Comparison of ENCODE assay signal across 8 cellular contexts in the genomic region with DNA sequence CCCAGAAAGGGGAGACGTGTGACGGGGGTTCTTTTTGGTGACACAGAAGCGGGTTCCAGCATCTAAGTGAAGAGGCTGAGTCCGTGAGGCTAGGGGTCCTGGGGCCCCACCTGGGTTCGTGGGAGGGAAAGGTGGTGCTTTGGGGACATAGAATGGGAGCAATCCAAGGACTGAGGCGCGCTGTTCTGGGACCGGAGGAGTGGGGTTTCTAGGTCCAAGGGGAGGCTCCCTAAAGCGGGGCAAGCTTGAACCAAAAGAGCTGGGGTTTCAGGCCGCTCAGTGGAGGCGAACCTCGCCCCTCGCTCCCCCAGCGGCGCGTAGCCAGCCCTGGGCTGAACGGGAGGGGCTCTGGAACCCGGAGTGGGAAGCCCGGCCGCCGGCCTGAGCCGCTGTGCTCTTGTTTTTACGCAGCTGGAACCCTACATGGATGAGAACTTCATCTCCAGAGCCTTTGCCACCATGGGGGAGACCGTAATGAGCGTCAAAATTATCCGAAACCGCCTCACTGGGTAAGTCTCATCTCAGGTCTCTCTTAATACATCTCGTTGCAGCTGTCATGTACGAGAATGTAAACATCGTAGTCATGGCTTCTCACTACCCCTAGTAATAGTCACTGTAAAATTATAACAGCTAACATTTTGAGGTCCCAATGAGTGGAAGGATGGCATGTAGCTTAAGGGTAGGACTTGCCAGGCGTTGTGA. TPM values are rescaled to one million over a fixed set of nuclear protein-coding genes. Genes with fewer than 3 reads are reported as not detected.
DNase-seq lines count a peak whose midpoint lies in the region; ATAC-seq and TF ChIP-seq lines count a peak whose summit lies in the region.

No MANE protein-coding gene starts in this region.

- H3K4me1 Mint-ChIP-seq in activated T-cell treated with anti-CD3 and anti-CD28 coated beads, Interleukin-2, amount 50 U/mL, for 24 hours (ENCODE audit: low read depth) = peaks cover 25% of the 10 kb centered on the region
- H3K4me1 Mint-ChIP-seq in naive thymus-derived CD8-positive, alpha-beta T cell = peaks cover 9 to 30% (median 21%) of the 10 kb centered on the region in 4 donors

- intact Hi-C loops in HCT116 (cut with micrococcal nuclease) = loop anchor here (2.0 kb wide), 1 partner anchor 35 kb away; no protein-coding TSS in a partner anchor
- intact Hi-C loops in posterior vena cava (cut with DNase I) = no loop called here

- ATAC-seq in HCT116 = peak; percentile 40
- ATAC-seq in naive thymus-derived CD8-positive, alpha-beta T cell = peak; percentile 11 to 29

- peak overlapping the region; percentile 99 for H3K4me3 Mint-ChIP-seq in activated T-cell treated with anti-CD3 and anti-CD28 coated beads, Interleukin-2, amount 50 U/mL, for 24 hours
- H3K4me3 Mint-ChIP-seq in naive thymus-derived CD8-positive, alpha-beta T cell = peak overlapping the region; percentile 96 to 100 (median 98)

- H3K79me2 ChIP-seq in HCT116 (ENCODE audit: insufficient read depth, low read length) = peaks cover 13% of the 10 kb centered on the region

- no peaks in the 10 kb centered on the region for H3K9me2 ChIP-seq in HCT116 (ENCODE audit: insufficient read depth)

- no peaks in the 10 kb centered on the region for H3K27me3 ChIP-seq in HCT116 (ENCODE audit: insufficient read depth, low read length)

- H3K27ac Mint-ChIP-seq in activated T-cell treated with anti-CD3 and anti-CD28 coated beads, Interleukin-2, amount 50 U/mL, for 24 hours = peak overlapping the region; percentile 98
- peak overlapping the region; percentile 94 to 99 (median 98) for H3K27ac Mint-ChIP-seq in naive thymus-derived CD8-positive, alpha-beta T cell

- TF ChIP-seq POLR2A in HCT116 (IDR thresholded peaks at IDR 0.05; ENCODE audit: borderline replicate concordance, extremely low read depth, insufficient read depth, insufficient read length) = no peak

- no peaks in the 10 kb centered on the region for H4K20me1 ChIP-seq in HCT116 (ENCODE audit: insufficient read depth)

- H3K9me3 ChIP-seq in HCT116 (ENCODE audit: control insufficient read depth in 1 of 2, insufficient read depth in 1 of 2, low read depth in 1 of 2, low read length in 2 of 2) = no peaks in the 10 kb centered on the region

- H3K27me3 Mint-ChIP-seq in activated T-cell treated with anti-CD3 and anti-CD28 coated beads, Interleukin-2, amount 50 U/mL, for 24 hours = no peaks in the 10 kb centered on the region
- no peaks in the 10 kb centered on the region for H3K27me3 Mint-ChIP-seq in naive thymus-derived CD8-positive, alpha-beta T cell

- peak overlapping the region; percentile 90 for H3K27ac ChIP-seq in HCT116 (ENCODE audit: low read depth, low read length)

- BruUV-seq in HCT116 (replicated peaks; lab: Mats Ljungman, UMichigan) = TSS peak; percentile 77

- H3K4me1 ChIP-seq in HCT116 (ENCODE audit: control insufficient read depth in 1 of 2, insufficient read depth in 2 of 2, low read length in 2 of 2) = peaks cover 6 to 22% of the 10 kb centered on the region in 2 experiments; a peak in 3 of 4 replicates

- no peak for TF ChIP-seq CTCF in HCT116 (IDR thresholded peaks at IDR 0.05 in 2 of 3, conservative IDR thresholded peaks at IDR 0.05 in 1 of 3; ENCODE audit: borderline replicate concordance in 1 of 3, insufficient read depth in 1 of 3, low read depth in 2 of 3, low read length in 2 of 3)
- TF ChIP-seq CTCF in fibroblast of villous mesenchyme (IDR thresholded peaks at IDR 0.05; ENCODE audit: insufficient read depth, low read depth, low read length) = no peak

- peaks cover 0 to 2% of the 10 kb centered on the region in 2 experiments; a peak in 1 of 4 replicates for H3K36me3 ChIP-seq in HCT116 (ENCODE audit: control insufficient read depth in 1 of 2, insufficient read depth in 2 of 2, low read length in 2 of 2)

- TF ChIP-seq RAD21 in HCT116 (IDR thresholded peaks at IDR 0.05; ENCODE audit: low read depth) = no peak

- RAD21 ChIA-PET in HCT116 (lab: Charles Lee; ENCODE audit: low non-redundant PET in 1 of 2, low total read pairs in 2 of 2, uncharacterized antibody in 2 of 2, unreplicated experiment in 2 of 2) = no interaction called here

- DNase-seq in activated T-cell treated with anti-CD3 and anti-CD28 coated beads, Interleukin-2, amount 50 U/mL, for 24 hours = no peak
- DNase-seq in activated T-cell treated with anti-CD3 and anti-CD28 coated beads, Interleukin-2, amount 50 U/mL, for 48 hours = no peak
- DNase-seq in HCT116 (ENCODE audit: low read depth, low spot score) (no peak), NAMALWA (ENCODE audit: low spot score) (peak; percentile 74), fibroblast of villous mesenchyme (ENCODE audit: low read depth) (peak; percentile 33), posterior vena cava (ENCODE audit: low spot score) (no peak)
- peak; percentile 42 for DNase-seq in activated naive CD4-positive, alpha-beta T cell treated with Interleukin-2 at 50 U/mL for 16 hours
- DNase-seq in naive thymus-derived CD8-positive, alpha-beta T cell = peak in 2 of 10 donors; percentile 4 to 26

- H2AFZ ChIP-seq in HCT116 (ENCODE audit: low read depth, low read length, poor library complexity, severe bottlenecking) = peak overlapping the region; percentile 89

- CTCF ChIA-PET in HCT116 (lab: Charles Lee) = interaction anchor here (1.0 to 1.4 kb wide), 2 partner anchors 12 to 26 kb away, joined by 3 to 6 read pairs; no protein-coding TSS in a partner anchor

- H3K9me3 Mint-ChIP-seq in activated T-cell treated with anti-CD3 and anti-CD28 coated beads, Interleukin-2, amount 50 U/mL, for 24 hours = no peaks in the 10 kb centered on the region
- no peaks in the 10 kb centered on the region for H3K9me3 Mint-ChIP-seq in naive thymus-derived CD8-positive, alpha-beta T cell

- peak overlapping the region; percentile 85 to 99 for H3K4me3 ChIP-seq in HCT116 (replicated peaks in 1 of 2; ENCODE audit: low read depth in 1 of 2, low read length in 2 of 2)
- peak overlapping the region; percentile 92 for H3K4me3 ChIP-seq in fibroblast of villous mesenchyme (ENCODE audit: low read depth, low read length)

- peaks cover 46% of the 10 kb centered on the region for H3K36me3 Mint-ChIP-seq in activated T-cell treated with anti-CD3 and anti-CD28 coated beads, Interleukin-2, amount 50 U/mL, for 24 hours (ENCODE audit: low read depth)
- H3K36me3 Mint-ChIP-seq in naive thymus-derived CD8-positive, alpha-beta T cell = peaks cover 0 to 30% (median 10%) of the 10 kb centered on the region in 3 donors

- POLR2A ChIA-PET in HCT116 (lab: Charles Lee) = interaction anchor here (1.1 to 2.2 kb wide), 7 partner anchors 24 to 95 kb away, joined by 3 to 14 read pairs (median 6); partner anchors contain the start of gene RNU11
- POLR2A ChIA-PET in naive thymus-derived CD8-positive, alpha-beta T cell (lab: Charles Lee) = interaction anchor here (0.7 to 5.4 kb wide), 13 partner anchors 8 to 629 kb away, joined by 3 to 113 read pairs (median 4); partner anchors contain the start of genes GMEB1, RCC1, SRSF4 and TAF12

- peak overlapping the region; percentile 96 for H3K9ac ChIP-seq in HCT116 (ENCODE audit: low read length)

- H3K4me2 ChIP-seq in HCT116 (ENCODE audit: low read length) = peak overlapping the region; percentile 96

TF ChIP-seq in HCT116, 20 proteins besides CTCF, POLR2A, EP300 and RAD21 (continues in another document):
- TF ChIP-seq ZBTB33 (IDR thresholded peaks at IDR 0.05; ENCODE audit: extremely low read depth, insufficient replicate concordance, low read length) = no peak
- no peak for TF ChIP-seq POLR2AphosphoS5 (IDR thresholded peaks at IDR 0.05; ENCODE audit: low read depth, low read length)
- TF ChIP-seq SIN3A (IDR thresholded peaks at IDR 0.05; ENCODE audit: low read depth) = no peak; the same call in 1 of the 2 replicates
- TF ChIP-seq EGR1 (IDR thresholded peaks at IDR 0.05; ENCODE audit: low read depth) = no peak
- TF ChIP-seq MAX (IDR thresholded peaks at IDR 0.05) = no peak
- no peak for TF ChIP-seq EZH2phosphoT487 (IDR thresholded peaks at IDR 0.05; ENCODE audit: borderline replicate concordance)
- no peak for TF ChIP-seq ELF1 (IDR thresholded peaks at IDR 0.05; ENCODE audit: borderline replicate concordance, low read depth)
- no peak for TF ChIP-seq JUND (IDR thresholded peaks at IDR 0.05)
- no peak for TF ChIP-seq ZFX (IDR thresholded peaks at IDR 0.05)

RNA-seq across cellular contexts. Expression of gene TRNAU1AP, which starts 0.5 kb away (rescaled TPM):
- total RNA-seq in HCT116 (2021; ENCODE audit: unreplicated experiment) (29.7 TPM), fibroblast of villous mesenchyme (23.8 and 25.0 TPM in 2 replicates), posterior vena cava (10 to 100 TPM; 17.5 to 23.2 TPM)
- 21.9 and 25.3 TPM in 2 replicates for polyA plus RNA-seq in HCT116 (2012)
- 10 to 100 TPM; 35.3 to 42.8 TPM for total RNA-seq in naive thymus-derived CD8-positive, alpha-beta T cell
- polyA plus RNA-seq in naive thymus-derived CD8-positive, alpha-beta T cell = 10 to 100 TPM; 21.5 to 25.3 (median 22.6) TPM

RNA-seq across cellular contexts. Expression of gene RAB42, which starts 38.7 kb away (rescaled TPM):
- total RNA-seq in HCT116 (2021; ENCODE audit: unreplicated experiment) (not detected), fibroblast of villous mesenchyme (3.9 and 5.2 TPM in 2 replicates), posterior vena cava (1 to 10 TPM; 3.5 to 4.2 TPM)
- polyA plus RNA-seq in HCT116 (2012) = 0.05 and 0.15 TPM in 2 replicates
- not detected for total RNA-seq in naive thymus-derived CD8-positive, alpha-beta T cell
- not detected for polyA plus RNA-seq in naive thymus-derived CD8-positive, alpha-beta T cell

RNA-seq across cellular contexts. Expression of gene RCC1, which starts 47.5 kb away (rescaled TPM):
- total RNA-seq in HCT116 (2021; ENCODE audit: unreplicated experiment) (124 TPM), fibroblast of villous mesenchyme (28.0 and 41.9 TPM in 2 replicates), posterior vena cava (1 to 10 TPM; 7.9 to 9.2 TPM)
- polyA plus RNA-seq in HCT116 (2012) = 113 and 117 TPM in 2 replicates
- total RNA-seq in naive thymus-derived CD8-positive, alpha-beta T cell = 10 to 100 TPM; 24.6 to 24.9 TPM
- 10 to 100 TPM; 11.7 to 16.1 (median 12.2) TPM for polyA plus RNA-seq in naive thymus-derived CD8-positive, alpha-beta T cell

Comparison
In these comparisons a context has a peak if more than half of its experiments do, and no peak if none do; other contexts are left out.
1. DNase-seq: peak in NAMALWA (single experiment), activated naive CD4-positive, alpha-beta T cell treated with Interleukin-2 at 50 U/mL for 16 hours (single experiment) and fibroblast of villous mesenchyme (single experiment); none in activated T-cell treated with anti-CD3 and anti-CD28 coated beads, Interleukin-2, amount 50 U/mL, for 24 hours (single experiment), activated T-cell treated with anti-CD3 and anti-CD28 coated beads, Interleukin-2, amount 50 U/mL, for 48 hours (0 of 2), HCT116 (single experiment) and posterior vena cava (single experiment).